Comparison of ENCODE assay signal across 1 cellular context in the genomic region with DNA sequence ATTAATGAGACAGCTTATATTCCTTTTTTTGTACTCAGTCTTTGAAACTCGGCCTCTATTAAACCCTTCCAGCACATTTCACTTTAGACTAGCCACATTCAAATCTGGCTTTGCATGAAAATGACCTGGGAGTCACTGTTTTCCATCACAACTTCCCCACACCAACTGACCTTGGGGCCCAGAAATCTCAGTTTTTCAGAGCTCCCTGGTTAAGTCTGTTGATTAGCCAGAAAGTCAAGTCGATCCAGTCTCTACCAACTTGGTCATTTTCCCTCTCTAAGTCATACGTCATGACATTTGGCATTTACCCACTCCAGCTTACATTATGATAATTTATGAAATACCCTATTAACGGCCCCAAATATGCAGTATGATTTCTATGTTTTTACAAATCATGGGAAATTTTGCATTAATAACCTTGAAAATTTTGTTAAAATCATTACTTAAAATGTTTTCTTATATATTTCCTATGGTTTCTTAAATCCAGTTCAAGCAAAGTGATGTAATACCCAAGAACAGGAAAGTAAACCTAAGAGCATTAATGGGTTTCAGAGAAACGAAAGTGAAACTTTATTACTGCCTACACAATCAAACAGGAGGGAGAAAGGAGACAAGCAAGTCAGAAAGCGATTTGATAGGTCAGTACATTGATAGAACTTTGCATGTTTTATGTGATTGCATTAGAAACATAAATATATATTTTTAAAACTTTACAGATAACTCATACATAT.
TF ChIP-seq lines count a peak whose summit lies in the region.

No MANE protein-coding gene starts in this region.

TF ChIP-seq in GM23338, 12 proteins besides CTCF, POLR2A, EP300 and RAD21 (continued from another document):
- TF ChIP-seq CREB1 (CRISPR knock-in tag; IDR thresholded peaks at IDR 0.05; ENCODE audit: low read depth): no peak
- no peak for TF ChIP-seq STAT1 (IDR thresholded peaks at IDR 0.05; ENCODE audit: unreplicated experiment)
- TF ChIP-seq, protein P1, sequence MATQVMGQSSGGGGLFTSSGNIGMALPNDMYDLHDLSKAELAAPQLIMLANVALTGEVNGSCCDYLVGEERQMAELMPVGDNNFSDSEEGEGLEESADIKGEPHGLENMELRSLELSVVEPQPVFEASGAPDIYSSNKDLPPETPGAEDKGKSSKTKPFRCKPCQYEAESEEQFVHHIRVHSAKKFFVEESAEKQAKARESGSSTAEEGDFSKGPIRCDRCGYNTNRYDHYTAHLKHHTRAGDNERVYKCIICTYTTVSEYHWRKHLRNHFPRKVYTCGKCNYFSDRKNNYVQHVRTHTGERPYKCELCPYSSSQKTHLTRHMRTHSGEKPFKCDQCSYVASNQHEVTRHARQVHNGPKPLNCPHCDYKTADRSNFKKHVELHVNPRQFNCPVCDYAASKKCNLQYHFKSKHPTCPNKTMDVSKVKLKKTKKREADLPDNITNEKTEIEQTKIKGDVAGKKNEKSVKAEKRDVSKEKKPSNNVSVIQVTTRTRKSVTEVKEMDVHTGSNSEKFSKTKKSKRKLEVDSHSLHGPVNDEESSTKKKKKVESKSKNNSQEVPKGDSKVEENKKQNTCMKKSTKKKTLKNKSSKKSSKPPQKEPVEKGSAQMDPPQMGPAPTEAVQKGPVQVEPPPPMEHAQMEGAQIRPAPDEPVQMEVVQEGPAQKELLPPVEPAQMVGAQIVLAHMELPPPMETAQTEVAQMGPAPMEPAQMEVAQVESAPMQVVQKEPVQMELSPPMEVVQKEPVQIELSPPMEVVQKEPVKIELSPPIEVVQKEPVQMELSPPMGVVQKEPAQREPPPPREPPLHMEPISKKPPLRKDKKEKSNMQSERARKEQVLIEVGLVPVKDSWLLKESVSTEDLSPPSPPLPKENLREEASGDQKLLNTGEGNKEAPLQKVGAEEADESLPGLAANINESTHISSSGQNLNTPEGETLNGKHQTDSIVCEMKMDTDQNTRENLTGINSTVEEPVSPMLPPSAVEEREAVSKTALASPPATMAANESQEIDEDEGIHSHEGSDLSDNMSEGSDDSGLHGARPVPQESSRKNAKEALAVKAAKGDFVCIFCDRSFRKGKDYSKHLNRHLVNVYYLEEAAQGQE (IDR thresholded peaks at IDR 0.05; ENCODE audit: unreplicated experiment): no peak
